In genomic region chr1:236951672-236952071, GRCh38 we compare ENCODE assay signal across 19 cellular contexts. TPM values are rescaled to one million over a fixed set of nuclear protein-coding genes. Genes with fewer than 3 reads are reported as not detected.
A peak's percentile ranks its signal among the peaks of the same experiment; 100 is the strongest.
DNase-seq lines count a peak whose midpoint lies in the region; ATAC-seq and TF ChIP-seq lines count a peak whose summit lies in the region.
"Had no signal": no experiment of that assay in that cellular context is flagged by ENCODE, and none has a peak within 500 bp of the region (broad histone marks: within the 10 kb centered on the region; RNA-seq: fewer than 3 reads in every experiment).

No MANE protein-coding gene starts in this region.

- no peak overlapping the region for H3K18ac ChIP-seq in mesendoderm (ENCODE audit: low read length)
- H3K18ac ChIP-seq in trophoblast cell (ENCODE audit: low read length), result no peak overlapping the region

- no peak overlapping the region for H2BK12ac ChIP-seq in trophoblast cell (ENCODE audit: low read length)

- H3K79me2 ChIP-seq in mesendoderm (ENCODE audit: control insufficient read depth, insufficient read depth, low read length) (no peaks in the 10 kb centered on the region), trophoblast cell (ENCODE audit: control insufficient read depth, insufficient read depth, low read length, poor library complexity) (no peaks in the 10 kb centered on the region)

- no peak overlapping the region for H2AK5ac ChIP-seq in mesendoderm (ENCODE audit: low read length)
- H2AK5ac ChIP-seq in trophoblast cell (ENCODE audit: low read length), result no peak overlapping the region

- no peak overlapping the region for H4K5ac ChIP-seq in mesendoderm (ENCODE audit: low read length)

- H3K79me1 ChIP-seq in mesendoderm (ENCODE audit: low read length), result no peaks in the 10 kb centered on the region
- H3K79me1 ChIP-seq in trophoblast cell (ENCODE audit: low read length), result no peaks in the 10 kb centered on the region

- no peak overlapping the region for H3K4ac ChIP-seq in mesendoderm (ENCODE audit: low read depth, low read length)
- H3K4ac ChIP-seq in trophoblast cell (ENCODE audit: low read depth, low read length), result no peak overlapping the region

- H3K4me3 ChIP-seq in HEK293 (ENCODE audit: low read depth, low read length) (no peak overlapping the region), ascending aorta (no peak overlapping the region), mesendoderm (ENCODE audit: low read length) (no peak overlapping the region), trophoblast cell (ENCODE audit: low read depth, low read length) (no peak overlapping the region)
- H3K4me3 ChIP-seq: BLaER1, SJCRH30 had no signal

- H3K9ac ChIP-seq in mesendoderm (ENCODE audit: low read length) (no peak overlapping the region), trophoblast cell (ENCODE audit: low read length) (no peak overlapping the region)
- H3K9ac ChIP-seq: BLaER1 had no signal

- H3K27ac ChIP-seq in HEK293 (ENCODE audit: extremely low read depth, low read depth, low read length) (no peak overlapping the region), ascending aorta (peak overlapping the region; percentile 73 to 82), mesendoderm (ENCODE audit: low read depth, low read length) (no peak overlapping the region), trophoblast cell (ENCODE audit: low read depth, low read length) (no peak overlapping the region)
- H3K27ac ChIP-seq: BLaER1, SJCRH30 had no signal

- WGBS in mesendoderm (ENCODE audit: extremely low coverage, insufficient coverage, low lambda C conversion rate), result no CpG with 5 or more reads among the region's 7 CpGs
- no CpG with 5 or more reads among the region's 7 CpGs for WGBS in trophoblast cell (ENCODE audit: extremely low coverage, insufficient coverage, insufficient read length)

- TF ChIP-seq CTCF in HEK293 (tag by site-specific recombination; IDR thresholded peaks at IDR 0.05) (no peak), ascending aorta (IDR thresholded peaks at IDR 0.05) (no peak)

- ATAC-seq in HG03378 (IDR thresholded peaks at IDR 0.05; ENCODE audit: unreplicated experiment), result no peak
- ATAC-seq: Panc1 had no signal

- H3K14ac ChIP-seq in trophoblast cell (ENCODE audit: low read length), result no peak overlapping the region

- no peak overlapping the region for H3K4me2 ChIP-seq in mesendoderm (ENCODE audit: low read length)
- H3K4me2 ChIP-seq in trophoblast cell (ENCODE audit: low read length), result no peak overlapping the region
- H3K4me2 ChIP-seq: BLaER1 had no signal

- peak; percentile 61 for DNase-seq in ELF-1 (ENCODE audit: low read depth, low spot score)
- no peak for DNase-seq in ascending aorta (ENCODE audit: low spot score in 2 of 2)
- DNase-seq in mesendoderm, result peak; percentile 34
- no peak for DNase-seq in trophoblast cell
- DNase-seq in CD1c-positive myeloid dendritic cell (ENCODE audit: extremely low spot score), result no peak
- DNase-seq: CD8-positive, alpha-beta memory T cell; DMS79 treated with DMSO at 0.1 percent for 48 hours; HCEC 1CT; KG1; NCI-H187; NCI-H226; NCI-H526; SJCRH30; SW 1271 had no signal

- no peak overlapping the region for H3K56ac ChIP-seq in mesendoderm (ENCODE audit: low read length)

- intact Hi-C loops in ascending aorta (cut with DNase I), result no loop called here

- peaks cover 11% of the 10 kb centered on the region for H3K4me1 ChIP-seq in HEK293 (ENCODE audit: control insufficient read depth, insufficient read depth, low read length)
- peaks cover 0 to 9% of the 10 kb centered on the region in 2 donors for H3K4me1 ChIP-seq in ascending aorta
- peaks cover 5% of the 10 kb centered on the region for H3K4me1 ChIP-seq in mesendoderm (ENCODE audit: control insufficient read depth, low read depth, low read length)
- peaks cover 3 to 11% of the 10 kb centered on the region in 2 experiments for H3K4me1 ChIP-seq in trophoblast cell (ENCODE audit: control insufficient read depth in 1 of 2, insufficient read depth in 2 of 2, low read length in 2 of 2)
- H3K4me1 ChIP-seq: BLaER1, SJCRH30 had no signal

- no peak overlapping the region for H2AFZ ChIP-seq in trophoblast cell (ENCODE audit: insufficient read depth, low read length, poor library complexity)

- POLR2A ChIA-PET in HEK293 (lab: Yijun Ruan, JAX), result no interaction called here

- no peak overlapping the region for H2BK15ac ChIP-seq in mesendoderm (replicated peaks; ENCODE audit: low read depth)

- no peak overlapping the region for H4K12ac ChIP-seq in trophoblast cell (ENCODE audit: low read depth, low read length)

- H2BK5ac ChIP-seq in mesendoderm (ENCODE audit: low read length), result no peak overlapping the region
- no peak overlapping the region for H2BK5ac ChIP-seq in trophoblast cell (ENCODE audit: low read depth, low read length, poor library complexity)

- H3K27me3 ChIP-seq in ascending aorta, result no peaks in the 10 kb centered on the region
- no peaks in the 10 kb centered on the region for H3K27me3 ChIP-seq in mesendoderm (ENCODE audit: insufficient read depth, low read length, poor library complexity)
- no peaks in the 10 kb centered on the region for H3K27me3 ChIP-seq in trophoblast cell (ENCODE audit: insufficient read depth, low read length)
- H3K27me3 ChIP-seq: BLaER1, SJCRH30 had no signal

- H4K91ac ChIP-seq in trophoblast cell (ENCODE audit: low read depth, low read length), result no peak overlapping the region

- CTCF ChIA-PET in HEK293 (lab: Yijun Ruan, JAX), result interaction anchor here (0.6 to 0.7 kb wide), 2 partner anchors 48 to 216 kb away, joined by 3 to 6 read pairs; no protein-coding TSS in a partner anchor

- no peak overlapping the region for H4K8ac ChIP-seq in mesendoderm (ENCODE audit: low read depth, low read length)
- no peak overlapping the region for H4K8ac ChIP-seq in trophoblast cell (ENCODE audit: low read depth, low read length)

- H2BK120ac ChIP-seq in mesendoderm (ENCODE audit: low read depth, low read length) (no peak overlapping the region), trophoblast cell (ENCODE audit: insufficient read depth, low read length, poor library complexity) (no peak overlapping the region)

- H3K23ac ChIP-seq in mesendoderm (ENCODE audit: low read length) (no peak overlapping the region), trophoblast cell (ENCODE audit: low read length) (no peak overlapping the region)

- no peaks in the 10 kb centered on the region for H3K9me3 ChIP-seq in HEK293 (ENCODE audit: control insufficient read depth, insufficient read depth, low read depth, low read length)
- no peaks in the 10 kb centered on the region for H3K9me3 ChIP-seq in ascending aorta
- H3K9me3 ChIP-seq in trophoblast cell (ENCODE audit: insufficient read depth, low read depth, low read length), result no peaks in the 10 kb centered on the region
- H3K9me3 ChIP-seq: SJCRH30 had no signal

- H3K36me3 ChIP-seq in HEK293 (ENCODE audit: control insufficient read depth in 2 of 2, insufficient read depth in 1 of 2, low read length in 2 of 2) (no peaks in the 10 kb centered on the region), ascending aorta (no peaks in the 10 kb centered on the region), mesendoderm (ENCODE audit: control insufficient read depth, insufficient read depth, low read length) (no peaks in the 10 kb centered on the region), trophoblast cell (ENCODE audit: control insufficient read depth in 1 of 2, insufficient read depth in 2 of 2, low read length in 2 of 2) (no peaks in the 10 kb centered on the region)
- H3K36me3 ChIP-seq: BLaER1, SJCRH30 had no signal

TF ChIP-seq in HEK293, 187 proteins besides CTCF, POLR2A, EP300 and RAD21 (continues in another document):
- TF ChIP-seq WT1 (tag by site-specific recombination; IDR thresholded peaks at IDR 0.05) (peak; percentile 40; the same call in 1 of the 2 replicates), MZF1 (tag by site-specific recombination; IDR thresholded peaks at IDR 0.05; ENCODE audit: borderline replicate concordance) (peak; percentile 30; the same call in 1 of the 2 replicates), TCF7L2 (IDR thresholded peaks at IDR 0.05; ENCODE audit: borderline replicate concordance, low read depth, low read length) (peak; percentile 83), HOXD13 (CRISPR knock-in tag; IDR thresholded peaks at IDR 0.05; ENCODE audit: borderline replicate concordance) (no peak), ZNF660 (tag by site-specific recombination; IDR thresholded peaks at IDR 0.05) (no peak), ZNF362 (tag by site-specific recombination; IDR thresholded peaks at IDR 0.05) (peak; percentile 31; the same call in 1 of the 2 replicates), FEZF1 (tag by site-specific recombination; IDR thresholded peaks at IDR 0.05) (0 out of 2 replicates have a peak, but pooled peaks have one; percentile 40), ZNF561 (tag by site-specific recombination; IDR thresholded peaks at IDR 0.05; ENCODE audit: borderline replicate concordance) (peak; percentile 76), ZSCAN30 (tag by site-specific recombination; IDR thresholded peaks at IDR 0.05) (peak; percentile 55), ZNF335 (tag by site-specific recombination; conservative IDR thresholded peaks at IDR 0.05) (peak; percentile 65), KLF17 (tag by site-specific recombination; IDR thresholded peaks at IDR 0.05) (no peak), GLIS1 (tag by site-specific recombination; IDR thresholded peaks at IDR 0.05) (peak; percentile 85), ZNF670 (tag by site-specific recombination; IDR thresholded peaks at IDR 0.05; ENCODE audit: low read depth) (no peak)

RNA-seq across cellular contexts. Expression of gene MT1HL1, which starts 52.6 kb away (rescaled TPM):
- total RNA-seq in ascending aorta, result not detected
- polyA plus RNA-seq in mesendoderm (2013, experiment 1 of 2), result not detected
- not detected for polyA plus RNA-seq in mesendoderm (2013, experiment 2 of 2)
- not detected in 2 replicates for polyA plus RNA-seq in trophoblast cell (2013)
- total RNA-seq: A673; CD8-positive, alpha-beta memory T cell; SJCRH30 had no signal
- polyA plus RNA-seq: CD8-positive, alpha-beta memory T cell had no signal

Comparison
In these comparisons a context has a peak if more than half of its experiments do, and no peak if none do; other contexts are left out.
1. DNase-seq: peak in ELF-1 (single experiment) and mesendoderm (single experiment); none in ascending aorta (0 of 2), trophoblast cell (0 of 2) and CD1c-positive myeloid dendritic cell (single experiment).
2. H3K27ac ChIP-seq: peak in ascending aorta (2 of 2); none in HEK293 (single experiment), mesendoderm (single experiment) and trophoblast cell (single experiment).